ENCODE assay signal across 22 cellular contexts in the genomic region with DNA sequence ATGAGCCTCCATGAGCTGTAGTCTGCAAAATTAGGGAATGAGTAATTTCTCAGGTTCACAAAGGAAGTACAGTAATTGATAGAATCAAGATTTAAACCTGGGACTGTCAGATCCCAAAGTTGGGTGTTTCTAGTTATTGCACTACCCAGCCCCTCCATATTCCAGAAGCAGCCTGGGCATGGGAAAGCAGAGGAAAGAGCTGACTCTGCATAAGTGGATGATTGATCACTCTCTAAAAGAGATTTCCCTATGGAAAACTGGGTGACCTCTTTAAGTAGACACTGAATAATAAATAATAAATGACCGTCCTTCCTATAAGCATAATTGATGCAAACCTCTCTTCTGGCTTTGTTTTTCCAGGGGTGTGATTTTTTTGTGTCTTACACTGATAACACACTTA. TPM values are rescaled to one million over a fixed set of nuclear protein-coding genes. Genes with fewer than 3 reads are reported as not detected.
DNase-seq lines count a peak whose midpoint lies in the region; ATAC-seq, FAIRE-seq and TF ChIP-seq lines count a peak whose summit lies in the region.
"Had no signal": no experiment of that assay in that cellular context is flagged by ENCODE, and none has a peak within 500 bp of the region (broad histone marks: within the 10 kb centered on the region; RNA-seq: fewer than 3 reads in every experiment).

No MANE protein-coding gene starts in this region.

- H2BK15ac ChIP-seq in IMR-90 (ENCODE audit: low read depth, low read length), result no peak overlapping the region

- no peak overlapping the region for H4K91ac ChIP-seq in IMR-90 (ENCODE audit: insufficient read depth, low read depth, low read length)

- H2BK5ac ChIP-seq in IMR-90 (ENCODE audit: low read depth, low read length, poor library complexity, severe bottlenecking), result no peak overlapping the region

- peak overlapping the region; percentile 41 for H3K27ac Mint-ChIP-seq in glutamatergic neuron (ENCODE audit: unreplicated experiment)
- H3K27ac Mint-ChIP-seq: B cell had no signal

- no peak overlapping the region for H2BK120ac ChIP-seq in IMR-90 (ENCODE audit: low read depth, low read length)

- H3K4me3 Mint-ChIP-seq in glutamatergic neuron (ENCODE audit: unreplicated experiment), result no peak overlapping the region
- H3K4me3 Mint-ChIP-seq: B cell; CD8-positive, alpha-beta T cell had no signal

- intact Hi-C loops in IMR-90 (cut with micrococcal nuclease), result no loop called here
- intact Hi-C loops in K562 (cut with micrococcal nuclease), result no loop called here

- H2AFZ ChIP-seq in IMR-90 (replicated peaks; ENCODE audit: low read length, poor library complexity), result no peak overlapping the region
- H2AFZ ChIP-seq in K562 (ENCODE audit: low read depth, low read length), result no peak overlapping the region

- no peak for ATAC-seq in A549
- ATAC-seq in IMR-90 (ENCODE audit: low read depth), result no peak
- no peak for ATAC-seq in K562
- ATAC-seq: CD8-positive, alpha-beta T cell had no signal

- H4K5ac ChIP-seq in IMR-90 (ENCODE audit: low read depth, low read length), result no peak overlapping the region

- H3K18ac ChIP-seq in IMR-90 (ENCODE audit: low read depth, low read length), result no peak overlapping the region

- dilution Hi-C loops in IMR-90 (cut with HindIII; ENCODE audit: low sequenced_read_pairs, unreplicated experiment), result no loop called here

- TF ChIP-seq POLR2A in A549 (IDR thresholded peaks at IDR 0.05; ENCODE audit: low read length) (no peak), IMR-90 (IDR thresholded peaks at IDR 0.05; ENCODE audit: low read depth, low read length) (no peak), K562 (conservative IDR thresholded peaks at IDR 0.05) (no peak), suprapubic skin (IDR thresholded peaks at IDR 0.05) (no peak)

- no peak overlapping the region for H3K23ac ChIP-seq in IMR-90 (ENCODE audit: low read depth, low read length)

- H3K36me3 Mint-ChIP-seq in glutamatergic neuron (ENCODE audit: unreplicated experiment), result no peaks in the 10 kb centered on the region

- DNase-seq in A549 (ENCODE audit: low read depth in 1 of 2, low spot score in 1 of 2), result no peak
- no peak for DNase-seq in IMR-90
- no peak for DNase-seq in K562 (ENCODE audit: extremely low read depth in 1 of 4, low spot score in 3 of 4)
- DNase-seq in glutamatergic neuron, result no peak
- DNase-seq in HK-2 (ENCODE audit: unreplicated experiment), result no peak
- no peak for DNase-seq in SHP77 treated with DMSO at 0.1 percent for 48 hours (lab: John Stamatoyannopoulos, UW)
- no peak for DNase-seq in suprapubic skin (ENCODE audit: low spot score in 2 of 2)
- DNase-seq: 8988T; AML-193; Caco-2; Calu3; CD4-positive, alpha-beta T cell; CD8-positive, alpha-beta T cell; DMS79 treated with DMSO at 0.1 percent for 48 hours; GF-D8 had no signal

- peaks cover 24% of the 10 kb centered on the region for H3K4me1 Mint-ChIP-seq in glutamatergic neuron (ENCODE audit: low read depth, unreplicated experiment)

- H3K4me3 ChIP-seq in A549 (no peak overlapping the region), IMR-90 (ENCODE audit: insufficient read depth, low read depth, low read length) (no peak overlapping the region), K562 (no peak overlapping the region), suprapubic skin (no peak overlapping the region)
- H3K4me3 ChIP-seq: BLaER1 treated with 17β-estradiol and CSF1 and Interleukin-3, amounts not matched to agents 10 nM and 100 nM had no signal

- H2AK9ac ChIP-seq in IMR-90 (replicated peaks; ENCODE audit: low read depth, low read length, poor library complexity), result no peak overlapping the region

- POLR2A ChIA-PET in A549 (lab: Yijun Ruan, JAX) (no interaction called here), IMR-90 (lab: Charles Lee; ENCODE audit: unreplicated experiment) (no interaction called here), K562 (lab: Yijun Ruan, JAX) (no interaction called here)

- no peaks in the 10 kb centered on the region for H3K9me1 ChIP-seq in IMR-90 (ENCODE audit: insufficient read depth, low read length)
- H3K9me1 ChIP-seq in K562 (ENCODE audit: control insufficient read depth, insufficient read depth, low read length), result no peaks in the 10 kb centered on the region

- no peak overlapping the region for H3K4me2 ChIP-seq in A549
- H3K4me2 ChIP-seq in IMR-90 (ENCODE audit: low read depth, low read length), result no peak overlapping the region
- no peak overlapping the region for H3K4me2 ChIP-seq in K562 (ENCODE audit: insufficient read depth, low read length)

- CTCF ChIA-PET in A549 (lab: Yijun Ruan, JAX) (no interaction called here), IMR-90 (lab: Yijun Ruan, JAX) (no interaction called here), K562 (lab: Yijun Ruan, JAX; ENCODE audit: low intra/inter-chr PET ratio) (no interaction called here)

- H3K79me1 ChIP-seq in IMR-90 (ENCODE audit: low read depth in 1 of 2, low read length in 2 of 2), result peaks cover 0 to 11% of the 10 kb centered on the region in 2 experiments; a peak in 1 of 4 replicates

- H4K20me1 ChIP-seq in IMR-90 (ENCODE audit: insufficient read depth, low read length), result no peaks in the 10 kb centered on the region
- H4K20me1 ChIP-seq in K562 (replicated peaks; ENCODE audit: control insufficient read depth, insufficient read depth, low read length), result no peaks in the 10 kb centered on the region

- H3K27ac ChIP-seq in A549, result no peak overlapping the region
- no peak overlapping the region for H3K27ac ChIP-seq in IMR-90 (ENCODE audit: insufficient read depth, low read length)
- H3K27ac ChIP-seq in K562 (ENCODE audit: extremely low read depth, low read depth, low read length), result no peak overlapping the region
- H3K27ac ChIP-seq in suprapubic skin, result no peak overlapping the region
- H3K27ac ChIP-seq: BLaER1 treated with 17β-estradiol and CSF1 and Interleukin-3, amounts not matched to agents 10 nM and 100 nM; C4-2B had no signal

- H3K4ac ChIP-seq in IMR-90 (ENCODE audit: low read depth, low read length), result no peak overlapping the region

- H3K4me1 ChIP-seq in A549, result peaks cover 6% of the 10 kb centered on the region; the same call in 1 of the 3 replicates
- no peaks in the 10 kb centered on the region for H3K4me1 ChIP-seq in IMR-90 (ENCODE audit: control insufficient read depth, insufficient read depth, low read length)
- peaks cover 0 to 18% of the 10 kb centered on the region in 2 experiments; a peak in 2 of 5 replicates for H3K4me1 ChIP-seq in K562 (replicated peaks in 1 of 2; ENCODE audit: control insufficient read depth in 2 of 2, insufficient read depth in 2 of 2, low read length in 2 of 2)
- peaks cover 4% of the 10 kb centered on the region for H3K4me1 ChIP-seq in suprapubic skin

- no peak overlapping the region for H2AK5ac ChIP-seq in IMR-90 (ENCODE audit: low read depth, low read length)

- no peaks in the 10 kb centered on the region for H3K9me3 ChIP-seq in A549
- no peaks in the 10 kb centered on the region for H3K9me3 ChIP-seq in IMR-90 (ENCODE audit: control insufficient read depth, insufficient read depth, low read length)
- H3K9me3 ChIP-seq in K562 (replicated peaks; ENCODE audit: control insufficient read depth, insufficient read depth, low read depth, low read length), result no peaks in the 10 kb centered on the region
- no peaks in the 10 kb centered on the region for H3K9me3 ChIP-seq in suprapubic skin
- H3K9me3 ChIP-seq: BLaER1 treated with 17β-estradiol and CSF1 and Interleukin-3, amounts not matched to agents 10 nM and 100 nM; Caco-2 had no signal

- H4K8ac ChIP-seq in IMR-90 (ENCODE audit: low read depth in 2 of 2, low read length in 2 of 2), result no peak overlapping the region

- 0 out of 2 replicates have a peak, but pooled peaks cover 1% of the 10 kb centered on the region for H3K36me3 ChIP-seq in IMR-90 (ENCODE audit: control insufficient read depth, insufficient read depth, low read length)
- no peaks in the 10 kb centered on the region for H3K36me3 ChIP-seq in K562 (ENCODE audit: control insufficient read depth, insufficient read depth, low read length)
- peaks cover 7% of the 10 kb centered on the region for H3K36me3 ChIP-seq in suprapubic skin

- peaks cover 1% of the 10 kb centered on the region for H3K27me3 Mint-ChIP-seq in glutamatergic neuron (ENCODE audit: unreplicated experiment)
- H3K27me3 Mint-ChIP-seq: B cell; CD4-positive, alpha-beta T cell had no signal

- no peaks in the 10 kb centered on the region for H3K79me2 ChIP-seq in K562 (ENCODE audit: control insufficient read depth, insufficient read depth, low read length)

- no peak overlapping the region for H3K56ac ChIP-seq in IMR-90 (ENCODE audit: extremely low read depth, insufficient read depth, low read length)

- no peak overlapping the region for H2BK20ac ChIP-seq in IMR-90 (ENCODE audit: low read depth, low read length)

- H3K9ac ChIP-seq in IMR-90 (ENCODE audit: low read depth, low read length), result no peak overlapping the region
- no peak overlapping the region for H3K9ac ChIP-seq in K562 (ENCODE audit: insufficient read depth in 1 of 2, low read depth in 2 of 2, low read length in 2 of 2)

- no peak for FAIRE-seq in A549 (lab: Jason Lieb, UNC)
- no peak for FAIRE-seq in K562 (lab: Jason Lieb, UNC)
- FAIRE-seq: D721Med, GM12891, GM19239 had no signal

- H3K27me3 ChIP-seq in IMR-90 (ENCODE audit: control insufficient read depth, insufficient read depth, low read length), result no peaks in the 10 kb centered on the region
- no peaks in the 10 kb centered on the region for H3K27me3 ChIP-seq in K562 (ENCODE audit: control insufficient read depth in 2 of 2, insufficient read depth in 2 of 2, low read length in 2 of 2)
- H3K27me3 ChIP-seq in suprapubic skin, result no peaks in the 10 kb centered on the region
- H3K27me3 ChIP-seq: BLaER1 treated with 17β-estradiol and CSF1 and Interleukin-3, amounts not matched to agents 10 nM and 100 nM had no signal

- TF ChIP-seq EP300 in A549 (IDR thresholded peaks at IDR 0.05), result no peak
- no peak for TF ChIP-seq EP300 in K562 (IDR thresholded peaks at IDR 0.05; ENCODE audit: low read length)
- TF ChIP-seq EP300 in suprapubic skin (IDR thresholded peaks at IDR 0.05), result no peak

- TF ChIP-seq CTCF in A549 (IDR thresholded peaks at IDR 0.05), result no peak
- TF ChIP-seq CTCF in IMR-90 (conservative IDR thresholded peaks at IDR 0.05; ENCODE audit: low read depth, low read length), result no peak
- TF ChIP-seq CTCF in K562 (IDR thresholded peaks at IDR 0.05 in 2 of 3, conservative IDR thresholded peaks at IDR 0.05 in 1 of 3; ENCODE audit: insufficient read depth in 2 of 3, low read depth in 1 of 3, low read length in 3 of 3), result no peak
- no peak for TF ChIP-seq CTCF in glutamatergic neuron (IDR thresholded peaks at IDR 0.05; ENCODE audit: partially characterized antibody, unreplicated experiment)
- TF ChIP-seq CTCF in suprapubic skin (IDR thresholded peaks at IDR 0.05), result no peak

- BruUV-seq in IMR-90 (replicated peaks; lab: Mats Ljungman, UMichigan) (no TSS peak), K562 (replicated peaks; lab: Mats Ljungman, UMichigan) (no TSS peak)

- peaks cover 4% of the 10 kb centered on the region for H3K9me3 Mint-ChIP-seq in glutamatergic neuron (ENCODE audit: unreplicated experiment)
- H3K9me3 Mint-ChIP-seq: CD4-positive, alpha-beta T cell; CD8-positive, alpha-beta T cell had no signal

- H3K14ac ChIP-seq in IMR-90 (replicated peaks; ENCODE audit: low read depth, low read length), result no peak overlapping the region

- TF ChIP-seq RAD21 in A549 (conservative IDR thresholded peaks at IDR 0.05 in 1 of 2, IDR thresholded peaks at IDR 0.05 in 1 of 2), result no peak
- TF ChIP-seq RAD21 in IMR-90 (IDR thresholded peaks at IDR 0.05; ENCODE audit: low read length), result no peak
- no peak for TF ChIP-seq RAD21 in K562 (CRISPR knock-in tag; conservative IDR thresholded peaks at IDR 0.05 in 1 of 2, IDR thresholded peaks at IDR 0.05 in 1 of 2)

- WGBS in A549 (ENCODE audit: missing lambda C conversion rate), result 89% methylated on average over 1 of the region's 1 CpG
- WGBS in IMR-90 (ENCODE audit: extremely low coverage in 2 of 2, insufficient read length in 1 of 2), 2 experiments, result no CpG with 5 or more reads among the region's 1 CpG
- 59% methylated on average over 1 of the region's 1 CpG for WGBS in K562 (ENCODE audit: insufficient coverage, low coverage, missing lambda C conversion rate)
- WGBS in suprapubic skin, result 85% methylated on average over 1 of the region's 1 CpG

- in situ Hi-C loops in IMR-90 (cut with MboI; ENCODE audit: low sequenced_read_pairs) (no loop called here), K562 (cut with MboI) (no loop called here)

RNA-seq across cellular contexts. Expression of gene NAAA, which starts 5.2 kb away (rescaled TPM):
- polyA plus RNA-seq in A549 (2011; rRNA removed) (29.3 and 31.8 TPM in 2 replicates), A549 (2017; fragmentation: RNase III; extraction: RNeasy Plus Mini Kit Qiagen cat#74134 plus additional on column Dnase treatment) (20.3 to 27.0 TPM (median 23.7 TPM) in 3 replicates), IMR-90 (2012; rRNA removed) (25.3 and 26.4 TPM in 2 replicates), K562 (2011; rRNA removed) (6.0 and 7.9 TPM in 2 replicates), K562 (2014; fragmentation: Illumina TruSeq; extraction: Trizol) (5.9 and 6.4 TPM in 2 replicates), K562 (2014; fragmentation: Nextera tagmentation; extraction: Ambion mirVana) (1 to 10 TPM; 1.3 to 1.9 TPM), K562 (2014; rRNA removed) (7.3 and 9.4 TPM in 2 replicates)
- 31.5 and 32.1 TPM in 2 replicates for polyA plus RNA-seq in A549 (2012; cell fraction: cytosol; rRNA removed)
- 35.7 and 48.3 TPM in 2 replicates for polyA plus RNA-seq in A549 (2012; cell fraction: nucleus; rRNA removed)
- 19.8 and 21.9 TPM in 2 replicates for polyA minus RNA-seq in A549 (2011; rRNA and poly(A)+ RNA removed)
- total RNA-seq in IMR-90 (2012; rRNA removed) (15.8 and 17.6 TPM in 2 replicates), K562 (2014; rRNA removed) (6.8 and 10.3 TPM in 2 replicates), K562 (2014; rRNA removed; fragmentation: Illumina TruSeq; extraction: Trizol) (5.1 and 5.2 TPM in 2 replicates), K562 (2015; rRNA removed; fragmentation: Illumina TruSeq; extraction: Trizol) (6.6 and 6.7 TPM in 2 replicates), K562 (2021) (5.4 and 7.5 TPM in 2 replicates), glutamatergic neuron (ENCODE audit: unreplicated experiment) (13.7 TPM), suprapubic skin (10 to 100 TPM; 26.9 to 68.6 (median 47.0) TPM)
- 48.7 and 77.9 TPM in 2 replicates for polyA plus RNA-seq in IMR-90 (2012; cell fraction: cytosol; rRNA removed)
- 12.7 and 38.6 TPM in 2 replicates for polyA plus RNA-seq in IMR-90 (2012; cell fraction: nucleus; rRNA removed; ENCODE audit: low replicate concordance)
- 9.4 and 13.7 TPM in 2 replicates for total RNA-seq in K562 (2011; cell fraction: chromatin; rRNA removed; ENCODE audit: low replicate concordance)
- total RNA-seq in K562 (2011; cell fraction: nucleolus; rRNA removed), result 16.6 and 18.8 TPM in 2 replicates
- 16.1 and 20.8 TPM in 2 replicates for total RNA-seq in K562 (2011; cell fraction: nucleoplasm; rRNA removed)
- polyA plus RNA-seq in K562 (2011; cell fraction: cytosol; rRNA removed), result 5.6 and 13.1 TPM in 2 replicates
- polyA plus RNA-seq in K562 (2011; cell fraction: nucleus; rRNA removed), result 5.7 and 6.9 TPM in 2 replicates
- polyA plus RNA-seq in K562 (2012), result 5.4 and 7.8 TPM in 2 replicates
- 5.9 and 6.8 TPM in 2 replicates for polyA minus RNA-seq in K562 (2011; rRNA and poly(A)+ RNA removed)
- polyA minus RNA-seq in K562 (2011; cell fraction: cytosol; rRNA and poly(A)+ RNA removed), result 3.4 and 7.4 TPM in 2 replicates
- 4.6 and 6.4 TPM in 2 replicates for polyA minus RNA-seq in K562 (2011; cell fraction: nucleus; rRNA and poly(A)+ RNA removed)

RNA-seq across cellular contexts. Expression of gene PPEF2, which starts 33.4 kb away (rescaled TPM):
- not detected in 2 replicates for polyA plus RNA-seq in A549 (2011; rRNA removed)
- 0.01 TPM in 1 of 2 replicates, not detected in the other for polyA plus RNA-seq in A549 (2012; cell fraction: cytosol; rRNA removed)
- 0.02 TPM in 1 of 2 replicates, not detected in the other for polyA plus RNA-seq in A549 (2012; cell fraction: nucleus; rRNA removed)
- 0.03 TPM in 1 of 3 replicates, not detected in the others for polyA plus RNA-seq in A549 (2017; fragmentation: RNase III; extraction: RNeasy Plus Mini Kit Qiagen cat#74134 plus additional on column Dnase treatment)
- polyA minus RNA-seq in A549 (2011; rRNA and poly(A)+ RNA removed), result not detected in 2 replicates
- total RNA-seq in IMR-90 (2012; rRNA removed), result not detected in 2 replicates
- polyA plus RNA-seq in IMR-90 (2012; rRNA removed), result not detected in 2 replicates
- not detected in 2 replicates for polyA plus RNA-seq in IMR-90 (2012; cell fraction: cytosol; rRNA removed)
- polyA plus RNA-seq in IMR-90 (2012; cell fraction: nucleus; rRNA removed; ENCODE audit: low replicate concordance), result 0.02 TPM in 2 replicates
- total RNA-seq in K562 (2011; cell fraction: chromatin; rRNA removed; ENCODE audit: low replicate concordance), result not detected in 2 replicates
- total RNA-seq in K562 (2011; cell fraction: nucleolus; rRNA removed), result not detected in 2 replicates
- not detected in 2 replicates for total RNA-seq in K562 (2011; cell fraction: nucleoplasm; rRNA removed)
- not detected in 2 replicates for total RNA-seq in K562 (2014; rRNA removed)
- not detected in 2 replicates for total RNA-seq in K562 (2014; rRNA removed; fragmentation: Illumina TruSeq; extraction: Trizol)
- not detected in 2 replicates for total RNA-seq in K562 (2015; rRNA removed; fragmentation: Illumina TruSeq; extraction: Trizol)
- total RNA-seq in K562 (2021), result not detected in 2 replicates
- polyA plus RNA-seq in K562 (2011; rRNA removed), result not detected in 2 replicates
- not detected in 2 replicates for polyA plus RNA-seq in K562 (2011; cell fraction: cytosol; rRNA removed)
- polyA plus RNA-seq in K562 (2011; cell fraction: nucleus; rRNA removed), result 0.04 TPM in 1 of 2 replicates, not detected in the other
- not detected in 2 replicates for polyA plus RNA-seq in K562 (2012)
- not detected in 2 replicates for polyA plus RNA-seq in K562 (2014; fragmentation: Illumina TruSeq; extraction: Trizol)
- not detected for polyA plus RNA-seq in K562 (2014; fragmentation: Nextera tagmentation; extraction: Ambion mirVana)
- polyA plus RNA-seq in K562 (2014; rRNA removed), result not detected in 2 replicates
- not detected in 2 replicates for polyA minus RNA-seq in K562 (2011; rRNA and poly(A)+ RNA removed)
- polyA minus RNA-seq in K562 (2011; cell fraction: cytosol; rRNA and poly(A)+ RNA removed), result not detected in 2 replicates
- polyA minus RNA-seq in K562 (2011; cell fraction: nucleus; rRNA and poly(A)+ RNA removed), result not detected in 2 replicates
- not detected for total RNA-seq in glutamatergic neuron (ENCODE audit: unreplicated experiment)
- not detected for total RNA-seq in suprapubic skin
- total RNA-seq: Caco-2, Calu3 had no signal
- polyA plus RNA-seq: BJ had no signal

RNA-seq across cellular contexts. Expression of gene SDAD1, which starts 55.1 kb away (rescaled TPM):
- polyA plus RNA-seq in A549 (2011; rRNA removed) (18.3 and 18.9 TPM in 2 replicates), A549 (2017; fragmentation: RNase III; extraction: RNeasy Plus Mini Kit Qiagen cat#74134 plus additional on column Dnase treatment) (12.0 to 12.6 TPM (median 12.3 TPM) in 3 replicates), IMR-90 (2012; rRNA removed) (14.4 and 16.8 TPM in 2 replicates), K562 (2011; rRNA removed) (21.7 and 30.4 TPM in 2 replicates), K562 (2014; fragmentation: Illumina TruSeq; extraction: Trizol) (57.4 and 61.7 TPM in 2 replicates), K562 (2014; fragmentation: Nextera tagmentation; extraction: Ambion mirVana) (100 to 1,000 TPM in 1 of 2 experiments, 10 to 100 TPM in 1; 71.4 to 115 TPM), K562 (2014; rRNA removed) (30.3 and 32.1 TPM in 2 replicates)
- polyA plus RNA-seq in A549 (2012; cell fraction: cytosol; rRNA removed), result 4.2 and 4.5 TPM in 2 replicates
- polyA plus RNA-seq in A549 (2012; cell fraction: nucleus; rRNA removed), result 2.8 and 3.1 TPM in 2 replicates
- polyA minus RNA-seq in A549 (2011; rRNA and poly(A)+ RNA removed), result 7.9 and 8.6 TPM in 2 replicates
- total RNA-seq in IMR-90 (2012; rRNA removed) (27.4 and 35.3 TPM in 2 replicates), K562 (2014; rRNA removed) (28.2 and 42.6 TPM in 2 replicates), K562 (2014; rRNA removed; fragmentation: Illumina TruSeq; extraction: Trizol) (54.1 and 64.9 TPM in 2 replicates), K562 (2015; rRNA removed; fragmentation: Illumina TruSeq; extraction: Trizol) (46.6 and 48.6 TPM in 2 replicates), K562 (2021) (47.8 and 54.3 TPM in 2 replicates), glutamatergic neuron (ENCODE audit: unreplicated experiment) (30.4 TPM), suprapubic skin (10 to 100 TPM; 29.2 to 32.9 (median 31.1) TPM)
- polyA plus RNA-seq in IMR-90 (2012; cell fraction: cytosol; rRNA removed), result 3.2 and 3.4 TPM in 2 replicates
- polyA plus RNA-seq in IMR-90 (2012; cell fraction: nucleus; rRNA removed; ENCODE audit: low replicate concordance), result 2.8 and 14.4 TPM in 2 replicates
- total RNA-seq in K562 (2011; cell fraction: chromatin; rRNA removed; ENCODE audit: low replicate concordance), result 16.8 and 34.6 TPM in 2 replicates
- total RNA-seq in K562 (2011; cell fraction: nucleolus; rRNA removed), result 10.2 and 10.8 TPM in 2 replicates
- total RNA-seq in K562 (2011; cell fraction: nucleoplasm; rRNA removed), result 15.4 and 19.2 TPM in 2 replicates
- polyA plus RNA-seq in K562 (2011; cell fraction: cytosol; rRNA removed), result 6.4 and 10.7 TPM in 2 replicates
- 11.3 and 14.5 TPM in 2 replicates for polyA plus RNA-seq in K562 (2011; cell fraction: nucleus; rRNA removed)
- 30.0 and 33.1 TPM in 2 replicates for polyA plus RNA-seq in K562 (2012)
- polyA minus RNA-seq in K562 (2011; rRNA and poly(A)+ RNA removed), result 43.5 and 45.5 TPM in 2 replicates
- polyA minus RNA-seq in K562 (2011; cell fraction: cytosol; rRNA and poly(A)+ RNA removed), result 13.3 and 22.3 TPM in 2 replicates
- 8.9 and 15.1 TPM in 2 replicates for polyA minus RNA-seq in K562 (2011; cell fraction: nucleus; rRNA and poly(A)+ RNA removed)

Comparison
In these comparisons a context has a peak if more than half of its experiments do, and no peak if none do; other contexts are left out.
1. Of the 35 proteins assayed by ChIP-seq in both K562 and A549: peak only in K562: none; only in A549: none; in both: MAFK; in neither: 34.